In the genomic region with DNA sequence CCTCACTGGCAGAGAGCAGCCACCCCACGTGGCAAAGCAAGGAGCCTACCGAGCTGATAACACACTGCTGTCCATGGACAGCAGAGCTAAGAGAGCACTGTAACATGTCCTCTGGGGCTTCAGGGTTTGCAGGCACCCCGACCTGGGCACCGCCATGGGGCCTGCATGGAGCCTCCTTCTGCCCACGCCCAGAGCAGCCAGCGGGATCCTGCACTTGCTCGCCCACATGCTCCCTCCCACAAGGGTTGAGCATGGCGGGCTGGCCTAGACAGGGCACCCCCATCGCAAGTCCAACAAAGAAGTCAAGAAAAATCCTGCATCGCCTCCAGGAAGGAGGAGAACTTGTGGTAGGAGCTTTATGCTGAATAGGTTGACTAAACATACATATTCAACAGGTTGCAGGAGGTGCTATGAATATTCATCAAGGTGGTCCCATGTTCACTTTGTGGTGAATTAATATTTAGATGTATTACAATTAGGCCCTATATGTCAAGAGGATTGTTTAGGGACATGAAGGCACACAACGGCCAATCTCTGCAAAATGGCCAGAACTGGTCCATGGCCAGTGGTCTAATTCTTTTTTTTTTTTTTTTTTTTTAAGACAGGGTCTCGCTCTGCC, we compare ENCODE assay signal across 26 cellular contexts. TPM values are rescaled to one million over a fixed set of nuclear protein-coding genes. Genes with fewer than 3 reads are reported as not detected.
A peak's percentile ranks its signal among the peaks of the same experiment; 100 is the strongest.
DNase-seq lines count a peak whose midpoint lies in the region; ATAC-seq, FAIRE-seq and TF ChIP-seq lines count a peak whose summit lies in the region.
"Had no signal": no experiment of that assay in that cellular context is flagged by ENCODE, and none has a peak within 500 bp of the region (broad histone marks: within the 10 kb centered on the region; RNA-seq: fewer than 3 reads in every experiment).

No MANE protein-coding gene starts in this region.

- H3K36me3 Mint-ChIP-seq in CD8-positive, alpha-beta memory T cell: peaks cover 0 to 11% (median 0%) of the 10 kb centered on the region in 3 donors
- H3K36me3 Mint-ChIP-seq: CD14-positive monocyte had no signal

- H3K27me3 ChIP-seq in CD8-positive, alpha-beta memory T cell (ENCODE audit: insufficient read depth, low read length, poor library complexity, severe bottlenecking): no peaks in the 10 kb centered on the region
- H3K27me3 ChIP-seq in H1 (replicated peaks in 1 of 4; ENCODE audit: control insufficient read depth in 3 of 4, extremely low read depth in 1 of 4, insufficient read depth in 3 of 4, low read length in 3 of 4) (no peaks in the 10 kb centered on the region), neuronal stem cell (ENCODE audit: control insufficient read depth in 3 of 3, insufficient read depth in 3 of 3, low read depth in 1 of 3, low read length in 3 of 3) (no peaks in the 10 kb centered on the region), A673 (replicated peaks; ENCODE audit: insufficient read depth, low read depth, low read length, poor library complexity) (no peaks in the 10 kb centered on the region), mammary epithelial cell (ENCODE audit: insufficient read depth, low read length) (no peaks in the 10 kb centered on the region)
- H3K27me3 ChIP-seq: BE2C; BLaER1 treated with 17β-estradiol and CSF1 and Interleukin-3, amounts not matched to agents 10 nM and 100 nM had no signal

- H3K27ac ChIP-seq in CD8-positive, alpha-beta memory T cell (ENCODE audit: low read depth, low read length): peak overlapping the region; percentile 31
- no peak overlapping the region for H3K27ac ChIP-seq in H1 (ENCODE audit: low read depth, low read length)
- H3K27ac ChIP-seq in neuronal stem cell (replicated peaks; ENCODE audit: low read length): no peak overlapping the region
- no peak overlapping the region for H3K27ac ChIP-seq in A673 (ENCODE audit: low read depth, low read length, poor library complexity, severe bottlenecking)
- no peak overlapping the region for H3K27ac ChIP-seq in mammary epithelial cell (ENCODE audit: insufficient read depth, low read depth, low read length)
- H3K27ac ChIP-seq: 22Rv1; BLaER1 treated with 17β-estradiol and CSF1 and Interleukin-3, amounts not matched to agents 10 nM and 100 nM had no signal

- H2BK12ac ChIP-seq in H1 (ENCODE audit: low read depth, low read length) (no peak overlapping the region; the same call in 1 of the 2 replicates), neuronal stem cell (ENCODE audit: low read length) (no peak overlapping the region)

- BruUV-seq in A673 (replicated peaks; lab: Mats Ljungman, UMichigan): no TSS peak
- BruUV-seq in mammary epithelial cell (replicated peaks; lab: Mats Ljungman, UMichigan): no TSS peak

- intact Hi-C loops in A673 (cut with micrococcal nuclease; ENCODE audit: unreplicated experiment) (no loop called here), mammary epithelial cell (cut with micrococcal nuclease) (no loop called here)

- peaks cover 15 to 21% (median 19%) of the 10 kb centered on the region in 3 donors for H3K4me1 Mint-ChIP-seq in CD8-positive, alpha-beta memory T cell

- H3K4me3 ChIP-seq in CD8-positive, alpha-beta memory T cell (ENCODE audit: low read length): no peak overlapping the region
- H3K4me3 ChIP-seq in H1 (ENCODE audit: extremely low read depth in 1 of 4, insufficient read depth in 2 of 4, low read depth in 3 of 4, low read length in 4 of 4) (no peak overlapping the region), neuronal stem cell (ENCODE audit: low read length in 2 of 2) (no peak overlapping the region), A673 (ENCODE audit: low read depth, low read length, poor library complexity, severe bottlenecking) (no peak overlapping the region), mammary epithelial cell (replicated peaks in 1 of 3; ENCODE audit: insufficient read depth in 1 of 3, low read depth in 2 of 3, low read length in 3 of 3) (no peak overlapping the region)
- H3K4me3 ChIP-seq: BLaER1 treated with 17β-estradiol and CSF1 and Interleukin-3, amounts not matched to agents 10 nM and 100 nM had no signal

- no peak overlapping the region for H2AFZ ChIP-seq in H1 (ENCODE audit: low read length)
- H2AFZ ChIP-seq in neuronal stem cell (ENCODE audit: low read length): peak overlapping the region; percentile 47
- H2AFZ ChIP-seq in mammary epithelial cell (ENCODE audit: low read depth, low read length): no peak overlapping the region

- DNase-seq in CD8-positive, alpha-beta memory T cell: no peak
- DNase-seq in NAMALWA (ENCODE audit: low spot score) (peak; percentile 40), H1 (ENCODE audit: low read depth in 1 of 2, low spot score in 2 of 2) (no peak), neuronal stem cell (ENCODE audit: low spot score) (no peak), A673 (ENCODE audit: low spot score) (no peak), GM12892 (ENCODE audit: insufficient read length) (no peak), mammary epithelial cell (no peak)
- DNase-seq: ACHN; AML-193; BE2C; Calu3; CD4-positive, alpha-beta T cell; COR-L47; DMS53; DMS79 treated with DMSO at 0.1 percent for 48 hours; GF-D8; GOT3; H9; HFFc6 had no signal

- no peak overlapping the region for H4K5ac ChIP-seq in H1 (ENCODE audit: insufficient read length, low read depth, low read length)

- H4K8ac ChIP-seq in H1 (ENCODE audit: extremely low read depth, insufficient read depth, low read length) (0 out of 2 replicates have a peak overlapping the region, but pooled peaks have one; percentile 73), neuronal stem cell (ENCODE audit: low read depth, low read length) (no peak overlapping the region)

- peak overlapping the region in 1 of 7 donors; percentile 20 for H3K4me3 Mint-ChIP-seq in CD8-positive, alpha-beta memory T cell
- H3K4me3 Mint-ChIP-seq: CD14-positive monocyte; CD4-positive, alpha-beta T cell; H9; HFFc6 had no signal

- no peak overlapping the region for H3K4me2 ChIP-seq in H1 (ENCODE audit: insufficient read depth in 1 of 2, low read depth in 2 of 2, low read length in 2 of 2)
- no peak overlapping the region for H3K4me2 ChIP-seq in neuronal stem cell (ENCODE audit: insufficient read depth, low read length, poor library complexity, severe bottlenecking)
- H3K4me2 ChIP-seq in mammary epithelial cell (ENCODE audit: insufficient read depth, low read depth, low read length): no peak overlapping the region
- H3K4me2 ChIP-seq: BLaER1 treated with 17β-estradiol and CSF1 and Interleukin-3, amounts not matched to agents 10 nM and 100 nM had no signal

- H2BK120ac ChIP-seq in H1 (replicated peaks; ENCODE audit: low read depth, low read length) (no peak overlapping the region), neuronal stem cell (ENCODE audit: low read depth, low read length) (no peak overlapping the region)

- TF ChIP-seq CTCF in H1 (IDR thresholded peaks at IDR 0.05; ENCODE audit: control extremely low read depth in 1 of 3, insufficient read depth in 1 of 3, low read depth in 1 of 3, low read length in 3 of 3): no peak
- TF ChIP-seq CTCF in A673 (conservative IDR thresholded peaks at IDR 0.05; ENCODE audit: low read depth, low read length): no peak
- no peak for TF ChIP-seq CTCF in mammary epithelial cell (conservative IDR thresholded peaks at IDR 0.05 in 1 of 2, IDR thresholded peaks at IDR 0.05 in 1 of 2; ENCODE audit: extremely low read depth in 1 of 2, insufficient read depth in 1 of 2, low read depth in 1 of 2, low read length in 2 of 2)

- peaks cover 14% of the 10 kb centered on the region for H3K4me1 ChIP-seq in CD8-positive, alpha-beta memory T cell (ENCODE audit: insufficient read depth, low read length)
- H3K4me1 ChIP-seq in H1 (replicated peaks in 1 of 4; ENCODE audit: control insufficient read depth in 3 of 4, insufficient read depth in 4 of 4, low read length in 3 of 4) (peaks cover 0 to 6% (median 5%) of the 10 kb centered on the region in 4 experiments; a peak in 5 of 7 replicates), neuronal stem cell (ENCODE audit: control insufficient read depth in 2 of 2, insufficient read depth in 1 of 2, low read depth in 1 of 2, low read length in 2 of 2) (peaks cover 11 to 14% of the 10 kb centered on the region in 2 donors), A673 (ENCODE audit: insufficient read depth, low read length, poor library complexity, severe bottlenecking) (peaks cover 4% of the 10 kb centered on the region), mammary epithelial cell (ENCODE audit: insufficient read depth, low read length) (peaks cover 16% of the 10 kb centered on the region)
- H3K4me1 ChIP-seq: BE2C had no signal

- FAIRE-seq in H1 (lab: Jason Lieb, UNC) (no peak), GM12892 (lab: Jason Lieb, UNC) (no peak)
- FAIRE-seq: A204.1, GM12891 had no signal

- H3K23ac ChIP-seq in H1 (ENCODE audit: insufficient read length): no peak overlapping the region
- H3K23ac ChIP-seq in neuronal stem cell (ENCODE audit: low read depth, low read length, poor library complexity): peak overlapping the region; percentile 32

- no peak for TF ChIP-seq RAD21 in H1 (IDR thresholded peaks at IDR 0.05 in 1 of 2, conservative IDR thresholded peaks at IDR 0.05 in 1 of 2; ENCODE audit: low read depth in 2 of 2, low read length in 2 of 2)

- WGBS in H1 (ENCODE audit: extremely low coverage in 1 of 2, insufficient coverage in 1 of 2, insufficient read length in 1 of 2, insufficient replicate concordance in 2 of 2, low coverage in 1 of 2, low lambda C conversion rate in 2 of 2, missing lambda C conversion rate in 1 of 2), 2 experiments: 91% methylated on average over 11 of the region's 12 CpGs; no CpG with 5 or more reads in 1 of the 2 experiments
- WGBS in neuronal stem cell (ENCODE audit: extremely low coverage in 2 of 2, insufficient read length in 2 of 2, insufficient replicate concordance in 1 of 2), 2 donors: no CpG with 5 or more reads among the region's 12 CpGs
- 90% methylated on average over 9 of the region's 12 CpGs for WGBS in mammary epithelial cell (ENCODE audit: low coverage, missing lambda C conversion rate)

- H3K18ac ChIP-seq in H1 (ENCODE audit: extremely low read depth, low read length): no peak overlapping the region
- peak overlapping the region; percentile 71 for H3K18ac ChIP-seq in neuronal stem cell (ENCODE audit: low read length)

- TF ChIP-seq POLR2A in H1 (IDR thresholded peaks at IDR 0.05; ENCODE audit: control extremely low read depth in 1 of 2, low read depth in 2 of 2, low read length in 2 of 2) (no peak), GM12892 (IDR thresholded peaks at IDR 0.05; ENCODE audit: low read depth, low read length) (no peak)

- no peak overlapping the region for H3K9ac ChIP-seq in H1 (replicated peaks in 1 of 4; ENCODE audit: extremely low read depth in 1 of 4, low read depth in 3 of 4, low read length in 3 of 4)
- H3K9ac ChIP-seq in neuronal stem cell (ENCODE audit: low read depth, low read length, poor library complexity): no peak overlapping the region
- H3K9ac ChIP-seq in mammary epithelial cell (ENCODE audit: insufficient read depth, low read length): no peak overlapping the region
- H3K9ac ChIP-seq: BLaER1 treated with 17β-estradiol and CSF1 and Interleukin-3, amounts not matched to agents 10 nM and 100 nM had no signal

- H2BK15ac ChIP-seq in H1 (ENCODE audit: low read length) (no peak overlapping the region), neuronal stem cell (ENCODE audit: low read length) (peak overlapping the region; percentile 89)

- no peaks in the 10 kb centered on the region for H3K9me3 Mint-ChIP-seq in CD8-positive, alpha-beta memory T cell
- H3K9me3 Mint-ChIP-seq: CD4-positive, alpha-beta T cell; H9; HFFc6 had no signal

- dilution Hi-C loops in mammary epithelial cell (cut with HindIII; ENCODE audit: low sequenced_read_pairs): no loop called here

- H3K36me3 ChIP-seq in CD8-positive, alpha-beta memory T cell (ENCODE audit: insufficient read depth, low read length): no peaks in the 10 kb centered on the region
- H3K36me3 ChIP-seq in H1 (ENCODE audit: control insufficient read depth in 2 of 4, insufficient read depth in 4 of 4, low read length in 3 of 4) (no peaks in the 10 kb centered on the region), neuronal stem cell (replicated peaks in 1 of 2; ENCODE audit: control insufficient read depth in 2 of 2, insufficient read depth in 2 of 2, low read length in 2 of 2) (no peaks in the 10 kb centered on the region), A673 (ENCODE audit: insufficient read depth, low read length, poor library complexity, severe bottlenecking) (no peaks in the 10 kb centered on the region), mammary epithelial cell (ENCODE audit: insufficient read depth, low read length) (no peaks in the 10 kb centered on the region)
- H3K36me3 ChIP-seq: BE2C; BLaER1 treated with 17β-estradiol and CSF1 and Interleukin-3, amounts not matched to agents 10 nM and 100 nM had no signal

- no peak for TF ChIP-seq EP300 in H1 (IDR thresholded peaks at IDR 0.05; ENCODE audit: borderline replicate concordance in 1 of 2, low read depth in 2 of 2, low read length in 2 of 2)

- H3K4ac ChIP-seq in H1 (replicated peaks; ENCODE audit: insufficient read length, low read depth, low read length) (no peak overlapping the region), neuronal stem cell (ENCODE audit: low read length) (no peak overlapping the region)

- H3K23me2 ChIP-seq in H1 (ENCODE audit: low read depth, low read length): peaks cover 8% of the 10 kb centered on the region

- no peak for ATAC-seq in GM18907 (IDR thresholded peaks at IDR 0.05; ENCODE audit: unreplicated experiment)
- ATAC-seq: HCT116 had no signal

- H2BK5ac ChIP-seq in H1 (ENCODE audit: low read depth, low read length) (peak overlapping the region; percentile 44; the same call in 1 of the 2 replicates), neuronal stem cell (ENCODE audit: low read length) (no peak overlapping the region)

- H4K20me1 ChIP-seq in H1 (replicated peaks in 1 of 2; ENCODE audit: control insufficient read depth in 1 of 2, insufficient read depth in 2 of 2, low read length in 2 of 2) (peaks cover 0 to 3% of the 10 kb centered on the region in 2 experiments), mammary epithelial cell (ENCODE audit: insufficient read depth, low read length) (no peaks in the 10 kb centered on the region)

- POLR2A ChIA-PET in CD8-positive, alpha-beta memory T cell (lab: Charles Lee): no interaction called here
- POLR2A ChIA-PET in H1 (lab: Charles Lee; ENCODE audit: partially characterized antibody): interaction anchor here (1.2 kb wide), 1 partner anchor 11 kb away, joined by 5 read pairs; no protein-coding TSS in a partner anchor
- POLR2A ChIA-PET in A673 (lab: Charles Lee; ENCODE audit: low non-redundant PET): no interaction called here

- no peak overlapping the region for H3K56ac ChIP-seq in H1 (replicated peaks; ENCODE audit: insufficient read length, low read depth, low read length)

- no peaks in the 10 kb centered on the region for H3K27me3 Mint-ChIP-seq in CD8-positive, alpha-beta memory T cell
- H3K27me3 Mint-ChIP-seq: CD4-positive, alpha-beta T cell had no signal

- H2AK5ac ChIP-seq in H1 (ENCODE audit: low read depth, low read length) (0 out of 2 replicates have a peak overlapping the region, but pooled peaks have one; percentile 39), neuronal stem cell (ENCODE audit: low read depth, low read length) (peak overlapping the region; percentile 95)

- CTCF ChIA-PET in CD8-positive, alpha-beta memory T cell (lab: Charles Lee): no interaction called here
- CTCF ChIA-PET in H1 (lab: Charles Lee; ENCODE audit: partially characterized antibody): interaction anchor here (0.6 to 1.3 kb wide), 2 partner anchors 23 to 183 kb away, joined by 3 to 4 read pairs; no protein-coding TSS in a partner anchor
- CTCF ChIA-PET in A673 (lab: Charles Lee): no interaction called here
- CTCF ChIA-PET in mammary epithelial cell (lab: Charles Lee; ENCODE audit: low non-redundant PET): no interaction called here

- H3K14ac ChIP-seq in H1 (ENCODE audit: insufficient read length) (no peak overlapping the region), neuronal stem cell (ENCODE audit: low read length) (no peak overlapping the region)

- peaks cover 0 to 12% of the 10 kb centered on the region in 2 experiments; a peak in 3 of 4 replicates for H3K79me2 ChIP-seq in H1 (ENCODE audit: control insufficient read depth in 1 of 2, insufficient read depth in 2 of 2, low read length in 2 of 2)
- H3K79me2 ChIP-seq in mammary epithelial cell (ENCODE audit: insufficient read depth, low read length): peaks cover 14% of the 10 kb centered on the region

- H4K91ac ChIP-seq in H1 (replicated peaks; ENCODE audit: insufficient read length, low read length) (no peak overlapping the region), neuronal stem cell (ENCODE audit: low read depth, low read length, poor library complexity) (peak overlapping the region; percentile 26)

- no peaks in the 10 kb centered on the region for H3K9me3 ChIP-seq in CD8-positive, alpha-beta memory T cell (ENCODE audit: low read length)
- H3K9me3 ChIP-seq in H1 (ENCODE audit: insufficient read depth in 2 of 2, low read depth in 1 of 2, low read length in 1 of 2) (no peaks in the 10 kb centered on the region), neuronal stem cell (replicated peaks in 1 of 2; ENCODE audit: control insufficient read depth in 2 of 2, insufficient read depth in 1 of 2, low read depth in 1 of 2, low read length in 2 of 2) (peaks cover 0 to 2% of the 10 kb centered on the region in 2 donors), A673 (ENCODE audit: low read depth, low read length, poor library complexity, severe bottlenecking) (no peaks in the 10 kb centered on the region), mammary epithelial cell (replicated peaks; ENCODE audit: insufficient read depth, low read length) (no peaks in the 10 kb centered on the region)
- H3K9me3 ChIP-seq: BE2C; BLaER1 treated with 17β-estradiol and CSF1 and Interleukin-3, amounts not matched to agents 10 nM and 100 nM had no signal

- peaks cover 2% of the 10 kb centered on the region; the same call in 1 of the 2 replicates for H3K79me1 ChIP-seq in H1 (ENCODE audit: low read depth, low read length)
- peaks cover 10% of the 10 kb centered on the region for H3K79me1 ChIP-seq in neuronal stem cell (ENCODE audit: low read depth, low read length)

- no peak overlapping the region for H2BK20ac ChIP-seq in H1 (ENCODE audit: low read length)

- in situ Hi-C loops in mammary epithelial cell (cut with MboI; ENCODE audit: low sequenced_read_pairs in 2 of 2): no loop called here

- no peak overlapping the region for H3K27ac Mint-ChIP-seq in CD8-positive, alpha-beta memory T cell
- H3K27ac Mint-ChIP-seq: CD14-positive monocyte; CD4-positive, alpha-beta T cell; HFFc6 had no signal

RNA-seq across cellular contexts. Expression of gene MIGA2, which starts 3.8 kb away (rescaled TPM):
- 10 to 100 TPM; 35.5 to 38.8 TPM for total RNA-seq in CD8-positive, alpha-beta memory T cell
- polyA plus RNA-seq in CD8-positive, alpha-beta memory T cell: 13.0 TPM
- total RNA-seq in H1 (2021; fragmentation: NEBNext Ultra II Directional; extraction: Animal tissue kit (Norgen Biotek cat#: 25700)): 30.9 and 39.0 TPM in 2 replicates
- polyA plus RNA-seq in H1 (2011; rRNA removed) (24.6 and 36.6 TPM in 2 replicates), mammary epithelial cell (14.3 TPM)
- 31.0 TPM for polyA plus RNA-seq in H1 (2011; cell fraction: cytosol; rRNA removed)
- polyA plus RNA-seq in H1 (2011; cell fraction: nucleus; rRNA removed): 271 TPM
- polyA plus RNA-seq in H1 (2012, experiment 1 of 2): 23.6 to 37.7 TPM (median 30.3 TPM) in 4 replicates
- polyA plus RNA-seq in H1 (2012, experiment 2 of 2): 23.7 TPM
- polyA plus RNA-seq in H1 (2013, experiment 1 of 2): 18.7 TPM
- polyA plus RNA-seq in H1 (2013, experiment 2 of 2): 16.5 TPM
- 11.5 and 21.2 TPM in 2 replicates for polyA minus RNA-seq in H1 (2011; rRNA and poly(A)+ RNA removed)
- polyA minus RNA-seq in H1 (2011; cell fraction: cytosol; rRNA and poly(A)+ RNA removed): 8.1 TPM
- polyA minus RNA-seq in H1 (2011; cell fraction: nucleus; rRNA and poly(A)+ RNA removed): 51.4 TPM
- polyA plus RNA-seq in neuronal stem cell (2013, experiment 1 of 2): 12.8 TPM
- 13.2 TPM for polyA plus RNA-seq in neuronal stem cell (2013, experiment 2 of 2)
- total RNA-seq in A673 (2021) (26.7 and 27.7 TPM in 2 replicates), mammary epithelial cell (10 to 100 TPM; 16.3 to 24.7 TPM)
- 8.0 TPM for polyA plus RNA-seq in GM12892 (2012; ENCODE audit: missing spikeins)
- polyA minus RNA-seq in mammary epithelial cell: 3.3 TPM

RNA-seq across cellular contexts. Expression of gene SH3GLB2, which starts 4.5 kb away (rescaled TPM):
- 10 to 100 TPM; 55.0 to 58.3 TPM for total RNA-seq in CD8-positive, alpha-beta memory T cell
- 36.2 TPM for polyA plus RNA-seq in CD8-positive, alpha-beta memory T cell
- total RNA-seq in H1 (2021; fragmentation: NEBNext Ultra II Directional; extraction: Animal tissue kit (Norgen Biotek cat#: 25700)): 52.7 and 54.9 TPM in 2 replicates
- polyA plus RNA-seq in H1 (2011; rRNA removed): 79.9 and 95.9 TPM in 2 replicates
- polyA plus RNA-seq in H1 (2011; cell fraction: cytosol; rRNA removed): 70.3 TPM
- 212 TPM for polyA plus RNA-seq in H1 (2011; cell fraction: nucleus; rRNA removed)
- 30.6 to 57.9 TPM (median 53.7 TPM) in 4 replicates for polyA plus RNA-seq in H1 (2012, experiment 1 of 2)
- polyA plus RNA-seq in H1 (2012, experiment 2 of 2): 34.8 TPM
- polyA plus RNA-seq in H1 (2013, experiment 1 of 2): 32.9 TPM
- 31.8 TPM for polyA plus RNA-seq in H1 (2013, experiment 2 of 2)
- 25.4 and 33.3 TPM in 2 replicates for polyA minus RNA-seq in H1 (2011; rRNA and poly(A)+ RNA removed)
- polyA minus RNA-seq in H1 (2011; cell fraction: cytosol; rRNA and poly(A)+ RNA removed): 31.9 TPM
- polyA minus RNA-seq in H1 (2011; cell fraction: nucleus; rRNA and poly(A)+ RNA removed): 44.1 TPM
- polyA plus RNA-seq in neuronal stem cell (2013, experiment 1 of 2): 36.6 TPM
- polyA plus RNA-seq in neuronal stem cell (2013, experiment 2 of 2): 33.2 TPM
- 52.7 and 59.4 TPM in 2 replicates for total RNA-seq in A673 (2021)
- polyA plus RNA-seq in GM12892 (2012; ENCODE audit: missing spikeins): 41.0 TPM
- total RNA-seq in mammary epithelial cell: 10 to 100 TPM; 48.0 to 54.5 TPM
- polyA plus RNA-seq in mammary epithelial cell: 43.3 TPM
- 31.9 TPM for polyA minus RNA-seq in mammary epithelial cell

RNA-seq across cellular contexts. Expression of gene DOLPP1, which starts 48.3 kb away (rescaled TPM):
- 10 to 100 TPM; 27.8 to 30.2 TPM for total RNA-seq in CD8-positive, alpha-beta memory T cell
- 15.3 TPM for polyA plus RNA-seq in CD8-positive, alpha-beta memory T cell
- 36.0 and 38.8 TPM in 2 replicates for total RNA-seq in H1 (2021; fragmentation: NEBNext Ultra II Directional; extraction: Animal tissue kit (Norgen Biotek cat#: 25700))
- polyA plus RNA-seq in H1 (2011; rRNA removed): 45.3 and 56.0 TPM in 2 replicates
- polyA plus RNA-seq in H1 (2011; cell fraction: cytosol; rRNA removed): 43.8 TPM
- polyA plus RNA-seq in H1 (2011; cell fraction: nucleus; rRNA removed): 56.1 TPM
- 20.0 to 27.5 TPM (median 25.5 TPM) in 4 replicates for polyA plus RNA-seq in H1 (2012, experiment 1 of 2)
- polyA plus RNA-seq in H1 (2012, experiment 2 of 2): 37.9 TPM
- polyA plus RNA-seq in H1 (2013, experiment 1 of 2): 52.3 TPM
- 56.7 TPM for polyA plus RNA-seq in H1 (2013, experiment 2 of 2)
- 34.8 and 38.2 TPM in 2 replicates for polyA minus RNA-seq in H1 (2011; rRNA and poly(A)+ RNA removed)
- 15.0 TPM for polyA minus RNA-seq in H1 (2011; cell fraction: cytosol; rRNA and poly(A)+ RNA removed)
- polyA minus RNA-seq in H1 (2011; cell fraction: nucleus; rRNA and poly(A)+ RNA removed): 17.3 TPM
- 34.9 TPM for polyA plus RNA-seq in neuronal stem cell (2013, experiment 1 of 2)
- 34.1 TPM for polyA plus RNA-seq in neuronal stem cell (2013, experiment 2 of 2)
- total RNA-seq in A673 (2021): 30.2 and 30.4 TPM in 2 replicates
- polyA plus RNA-seq in GM12892 (2012; ENCODE audit: missing spikeins): 5.1 TPM
- 10 to 100 TPM; 11.3 to 20.1 TPM for total RNA-seq in mammary epithelial cell
- 16.8 TPM for polyA plus RNA-seq in mammary epithelial cell
- polyA minus RNA-seq in mammary epithelial cell: 17.3 TPM
